In the genomic region with DNA sequence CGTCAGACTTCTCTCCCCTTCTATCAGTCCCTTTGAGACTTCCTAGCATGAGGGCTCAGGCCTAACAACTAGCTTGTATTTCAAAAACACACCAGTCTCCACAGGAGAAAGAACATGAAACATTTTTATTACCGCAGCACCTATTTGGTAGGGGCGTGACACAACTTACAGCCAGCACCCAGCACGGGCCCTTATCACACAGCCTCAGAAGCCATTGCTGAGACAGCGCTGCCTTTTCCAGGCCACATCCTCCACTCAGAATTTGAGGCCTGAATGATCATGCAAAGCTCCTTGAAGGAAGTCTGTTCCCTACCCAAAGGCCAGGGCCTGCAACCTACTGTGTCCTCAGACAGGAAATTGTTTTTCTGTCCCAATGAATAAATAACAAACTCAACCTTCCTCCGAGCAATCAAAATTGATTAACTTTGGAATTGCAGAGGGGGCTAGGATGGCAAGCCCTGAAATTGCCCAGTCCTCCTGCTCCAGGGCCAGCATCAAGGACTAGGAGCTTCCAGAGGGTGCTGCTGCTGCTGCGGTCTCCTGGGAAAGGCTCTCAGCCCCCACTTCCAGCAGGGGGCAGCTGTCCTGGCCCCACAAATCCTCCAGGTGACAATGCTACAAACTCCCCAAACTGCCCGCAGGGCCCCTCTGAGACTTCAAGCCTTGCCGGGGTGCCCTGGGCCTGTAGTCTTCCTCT, we compare ENCODE assay signal across 2 cellular contexts.
TF ChIP-seq lines count a peak whose summit lies in the region.

No MANE protein-coding gene starts in this region.

TF ChIP-seq in K562, 482 proteins besides CTCF, POLR2A, EP300 and RAD21 (continued from another document):
- TF ChIP-seq RBM17 (IDR thresholded peaks at IDR 0.05; ENCODE audit: borderline replicate concordance, low read depth, low read length) (no peak), SIRT6 (IDR thresholded peaks at IDR 0.05; ENCODE audit: low read depth, low read length) (no peak), SOX6 (IDR thresholded peaks at IDR 0.05) (no peak), ZNF436 (CRISPR knock-in tag; IDR thresholded peaks at IDR 0.05) (no peak), SMC3 (conservative IDR thresholded peaks at IDR 0.05; ENCODE audit: insufficient read depth, low read depth, low read length) (0 out of 2 replicates have a peak, but pooled peaks have one; percentile 28)
- TF ChIP-seq, protein P1, sequence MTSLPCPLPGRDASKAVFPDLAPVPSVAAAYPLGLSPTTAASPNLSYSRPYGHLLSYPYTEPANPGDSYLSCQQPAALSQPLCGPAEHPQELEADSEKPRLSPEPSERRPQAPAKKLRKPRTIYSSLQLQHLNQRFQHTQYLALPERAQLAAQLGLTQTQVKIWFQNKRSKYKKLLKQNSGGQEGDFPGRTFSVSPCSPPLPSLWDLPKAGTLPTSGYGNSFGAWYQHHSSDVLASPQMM (CRISPR knock-in tag; IDR thresholded peaks at IDR 0.05): no peak
- TF ChIP-seq, protein P2, sequence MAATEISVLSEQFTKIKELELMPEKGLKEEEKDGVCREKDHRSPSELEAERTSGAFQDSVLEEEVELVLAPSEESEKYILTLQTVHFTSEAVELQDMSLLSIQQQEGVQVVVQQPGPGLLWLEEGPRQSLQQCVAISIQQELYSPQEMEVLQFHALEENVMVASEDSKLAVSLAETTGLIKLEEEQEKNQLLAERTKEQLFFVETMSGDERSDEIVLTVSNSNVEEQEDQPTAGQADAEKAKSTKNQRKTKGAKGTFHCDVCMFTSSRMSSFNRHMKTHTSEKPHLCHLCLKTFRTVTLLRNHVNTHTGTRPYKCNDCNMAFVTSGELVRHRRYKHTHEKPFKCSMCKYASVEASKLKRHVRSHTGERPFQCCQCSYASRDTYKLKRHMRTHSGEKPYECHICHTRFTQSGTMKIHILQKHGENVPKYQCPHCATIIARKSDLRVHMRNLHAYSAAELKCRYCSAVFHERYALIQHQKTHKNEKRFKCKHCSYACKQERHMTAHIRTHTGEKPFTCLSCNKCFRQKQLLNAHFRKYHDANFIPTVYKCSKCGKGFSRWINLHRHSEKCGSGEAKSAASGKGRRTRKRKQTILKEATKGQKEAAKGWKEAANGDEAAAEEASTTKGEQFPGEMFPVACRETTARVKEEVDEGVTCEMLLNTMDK (IDR thresholded peaks at IDR 0.05; ENCODE audit: borderline replicate concordance, insufficient read depth, low read depth, low read length, poor library complexity, severe bottlenecking): peak; percentile 57

TF ChIP-seq in liver, 16 proteins besides CTCF, POLR2A, EP300 and RAD21:
- TF ChIP-seq, protein P3, sequence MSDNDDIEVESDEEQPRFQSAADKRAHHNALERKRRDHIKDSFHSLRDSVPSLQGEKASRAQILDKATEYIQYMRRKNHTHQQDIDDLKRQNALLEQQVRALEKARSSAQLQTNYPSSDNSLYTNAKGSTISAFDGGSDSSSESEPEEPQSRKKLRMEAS (IDR thresholded peaks at IDR 0.05): no peak
